In the genomic region with DNA sequence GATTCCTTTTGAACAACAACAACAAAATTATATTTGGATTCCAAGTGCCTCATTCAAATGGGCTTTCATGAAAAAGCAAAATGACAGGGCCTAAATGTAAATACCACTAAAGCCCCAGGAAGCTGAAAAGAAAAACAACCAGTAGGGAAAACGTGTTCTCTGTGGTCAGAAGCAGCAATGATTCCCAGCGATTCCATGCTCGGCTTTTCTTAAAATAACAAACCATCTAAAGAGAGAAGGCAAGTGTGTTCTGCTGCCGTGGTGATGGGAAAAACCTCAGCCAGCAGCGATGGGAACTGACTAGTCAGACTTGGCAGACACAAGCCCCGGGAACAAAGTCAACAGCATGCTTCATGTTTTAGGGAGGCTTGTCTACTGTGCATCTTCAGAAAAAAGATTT, we compare ENCODE assay signal across 8 cellular contexts.
DNase-seq lines count a peak whose midpoint lies in the region; ATAC-seq and TF ChIP-seq lines count a peak whose summit lies in the region.

No MANE protein-coding gene starts in this region.

- peaks cover 10% of the 10 kb centered on the region for H3K9me3 Mint-ChIP-seq in neural progenitor cell
- H3K9me3 Mint-ChIP-seq in naive thymus-derived CD8-positive, alpha-beta T cell: peaks cover 0 to 5% (median 0%) of the 10 kb centered on the region in 9 donors

- H3K4me1 Mint-ChIP-seq in neural progenitor cell: peaks cover 20% of the 10 kb centered on the region
- H3K4me1 Mint-ChIP-seq in naive thymus-derived CD8-positive, alpha-beta T cell: peaks cover 27 to 77% (median 62%) of the 10 kb centered on the region in 4 donors

- H3F3A ChIP-seq in neural progenitor cell (ENCODE audit: low read depth): no peaks in the 10 kb centered on the region

- no peaks in the 10 kb centered on the region for H4K20me1 ChIP-seq in neural progenitor cell (ENCODE audit: low read depth)

- H2AFZ ChIP-seq in neural progenitor cell (replicated peaks): no peak overlapping the region

- DNase-seq in AG04450 (ENCODE audit: low read depth, low spot score) (peak; percentile 93), SJSA1 (ENCODE audit: low read depth in 1 of 2, low spot score in 2 of 2) (peak; percentile 80 to 87), fibroblast of the aortic adventitia (ENCODE audit: low read depth) (peak; percentile 98), neural progenitor cell (ENCODE audit: low spot score) (no peak), CD1c-positive myeloid dendritic cell (ENCODE audit: extremely low spot score) (no peak)
- DNase-seq in naive thymus-derived CD8-positive, alpha-beta T cell: no peak

- H3K4me3 ChIP-seq in AG04450 (ENCODE audit: low read depth, low read length): no peak overlapping the region
- H3K4me3 ChIP-seq in SJSA1: no peak overlapping the region
- peak overlapping the region; percentile 25 for H3K4me3 ChIP-seq in fibroblast of the aortic adventitia (ENCODE audit: low read depth, low read length)
- H3K4me3 ChIP-seq in neural progenitor cell: no peak overlapping the region

- H3K4me3 Mint-ChIP-seq in neural progenitor cell: no peak overlapping the region
- H3K4me3 Mint-ChIP-seq in naive thymus-derived CD8-positive, alpha-beta T cell: peak overlapping the region in 1 of 10 donors; percentile 13

- POLR2A ChIA-PET in AG04450 (lab: Yijun Ruan, JAX): no interaction called here
- POLR2A ChIA-PET in naive thymus-derived CD8-positive, alpha-beta T cell (lab: Charles Lee): no interaction called here

- H3K36me3 Mint-ChIP-seq in neural progenitor cell: peaks cover 7% of the 10 kb centered on the region
- H3K36me3 Mint-ChIP-seq in naive thymus-derived CD8-positive, alpha-beta T cell: peaks cover 0 to 7% (median 0%) of the 10 kb centered on the region in 3 donors

- H3K9me3 ChIP-seq in AG04450 (ENCODE audit: control insufficient read depth, insufficient read depth, low read length): no peaks in the 10 kb centered on the region
- H3K9me3 ChIP-seq in SJSA1 (replicated peaks): no peaks in the 10 kb centered on the region
- no peaks in the 10 kb centered on the region for H3K9me3 ChIP-seq in neural progenitor cell (ENCODE audit: low read depth)

- no peak overlapping the region for H3K4me2 ChIP-seq in neural progenitor cell

- peak overlapping the region; percentile 93 for H3K27ac Mint-ChIP-seq in neural progenitor cell
- H3K27ac Mint-ChIP-seq in naive thymus-derived CD8-positive, alpha-beta T cell: peak overlapping the region in 1 of 10 donors; percentile 16

- no peak overlapping the region for H3K9ac ChIP-seq in neural progenitor cell

- H3K36me3 ChIP-seq in SJSA1: no peaks in the 10 kb centered on the region
- H3K36me3 ChIP-seq in neural progenitor cell: no peaks in the 10 kb centered on the region

- H3K4me1 ChIP-seq in SJSA1 (replicated peaks) (peaks cover 14% of the 10 kb centered on the region), neural progenitor cell (no peaks in the 10 kb centered on the region)

- no peak for ATAC-seq in naive thymus-derived CD8-positive, alpha-beta T cell
- no peak for ATAC-seq in GM18907 (IDR thresholded peaks at IDR 0.05; ENCODE audit: unreplicated experiment)
- ATAC-seq in HG03097 (IDR thresholded peaks at IDR 0.05; ENCODE audit: low FRiP score, unreplicated experiment): no peak

- CTCF ChIA-PET in AG04450 (lab: Charles Lee): no interaction called here

- H3K27me3 Mint-ChIP-seq in neural progenitor cell (ENCODE audit: insufficient read depth, low read depth): no peaks in the 10 kb centered on the region
- no peaks in the 10 kb centered on the region for H3K27me3 Mint-ChIP-seq in naive thymus-derived CD8-positive, alpha-beta T cell

- H3K27me3 ChIP-seq in AG04450 (ENCODE audit: control insufficient read depth, insufficient read depth, low read length): no peaks in the 10 kb centered on the region
- H3K27me3 ChIP-seq in SJSA1 (replicated peaks): no peaks in the 10 kb centered on the region
- H3K27me3 ChIP-seq in neural progenitor cell: no peaks in the 10 kb centered on the region

- no peak for TF ChIP-seq CTCF in AG04450 (IDR thresholded peaks at IDR 0.05; ENCODE audit: low read depth, low read length)
- TF ChIP-seq CTCF in fibroblast of the aortic adventitia (IDR thresholded peaks at IDR 0.05; ENCODE audit: insufficient read depth, low read length): peak; percentile 6
- TF ChIP-seq CTCF in neural progenitor cell (IDR thresholded peaks at IDR 0.05): no peak

- H3K27ac ChIP-seq in AG04450 (ENCODE audit: low read depth, low read length): peak overlapping the region; percentile 58
- peak overlapping the region; percentile 38; the same call in 1 of the 2 replicates for H3K27ac ChIP-seq in SJSA1
- H3K27ac ChIP-seq in neural progenitor cell: no peak overlapping the region

- H3K79me2 ChIP-seq in neural progenitor cell (ENCODE audit: low read depth): no peaks in the 10 kb centered on the region

Comparison
In these comparisons a context has a peak if more than half of its experiments do, and no peak if none do; other contexts are left out.
1. DNase-seq: peak in AG04450 (single experiment), SJSA1 (2 of 2) and fibroblast of the aortic adventitia (single experiment); none in neural progenitor cell (single experiment), CD1c-positive myeloid dendritic cell (single experiment) and naive thymus-derived CD8-positive, alpha-beta T cell (0 of 10).